ENCODE assay signal across 17 cellular contexts in the genomic region with DNA sequence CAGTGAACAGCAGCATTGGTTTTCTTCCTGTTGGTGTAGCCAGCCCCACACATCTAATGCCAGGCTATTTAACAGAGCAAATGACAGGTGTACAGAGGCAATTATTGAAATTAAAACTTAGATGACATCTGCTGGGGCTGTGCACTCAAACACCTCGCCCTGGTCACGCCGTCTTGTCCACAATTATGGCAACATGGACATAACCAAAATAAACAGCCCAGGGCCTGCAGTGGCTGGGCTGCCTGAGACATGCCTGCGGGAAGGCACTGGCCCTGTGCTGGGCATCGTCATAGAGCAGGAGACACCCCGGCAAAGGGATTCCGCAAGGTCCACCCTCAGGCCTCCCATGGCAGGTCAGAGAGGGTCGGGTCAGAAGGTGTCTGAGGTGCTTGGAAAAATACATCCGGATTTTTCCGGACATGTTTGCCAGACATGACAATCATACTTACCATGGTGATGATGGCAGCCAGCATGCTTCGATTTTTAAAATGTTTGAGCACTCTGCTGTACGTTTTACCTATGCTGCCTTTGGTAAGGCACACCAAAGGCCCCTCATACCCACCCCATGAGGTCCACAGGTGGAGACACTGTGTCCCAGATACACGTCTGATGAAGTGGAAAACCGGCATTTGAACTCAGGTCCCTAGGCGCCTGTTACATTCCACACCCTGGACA. TPM values are rescaled to one million over a fixed set of nuclear protein-coding genes. Genes with fewer than 3 reads are reported as not detected.
"Had no signal": no experiment of that assay in that cellular context is flagged by ENCODE, and none has a peak within 500 bp of the region (broad histone marks: within the 10 kb centered on the region; RNA-seq: fewer than 3 reads in every experiment).

No MANE protein-coding gene starts in this region.

- H3K27me3 Mint-ChIP-seq: memory B cell had no signal

- DNase-seq: colonic mucosa; dermis blood vessel endothelial cell; esophagus squamous epithelium; foreskin fibroblast; immature natural killer cell; lower lobe of right lung; naive thymus-derived CD8-positive, alpha-beta T cell; stimulated activated CD4-positive, alpha-beta T cell treated with anti-CD3 and anti-CD28 coated beads, Interleukin-4, amount 100 ng/mL, for 1 hour; stimulated activated CD8-positive, alpha-beta memory T cell treated with anti-CD3 and anti-CD28 coated beads, Interleukin-4, amount 100 ng/mL, for 48 hours; stimulated activated naive CD8-positive, alpha-beta T cell treated with anti-CD3 and anti-CD28 coated beads, Interleukin-15, Interleukin-2, amounts not matched to agents 100 U/mL and 50 U/mL, for 24 hours had no signal

- H3K36me3 ChIP-seq: colonic mucosa, esophagus squamous epithelium, left lung, lower lobe of right lung, suprapubic skin, tibial artery had no signal

- H3K36me3 Mint-ChIP-seq: immature natural killer cell; memory B cell; naive thymus-derived CD8-positive, alpha-beta T cell; stimulated activated effector memory CD8-positive, alpha-beta T cell treated with anti-CD3 and anti-CD28 coated beads, Interleukin-12 subunit alpha, Interleukin-12 subunit beta, amount 100 ng/mL, for 72 hours had no signal

- H3K4me2 ChIP-seq: smooth muscle cell had no signal

- H3K4me3 Mint-ChIP-seq: immature natural killer cell; memory B cell; naive thymus-derived CD8-positive, alpha-beta T cell; stimulated activated effector memory CD8-positive, alpha-beta T cell treated with anti-CD3 and anti-CD28 coated beads, Interleukin-12 subunit alpha, Interleukin-12 subunit beta, amount 100 ng/mL, for 72 hours had no signal

- H3K27ac ChIP-seq: colonic mucosa, esophagus squamous epithelium, gastroesophageal sphincter, left lung, lower lobe of right lung, suprapubic skin, tibial artery had no signal

- H3K4me1 Mint-ChIP-seq: memory B cell; stimulated activated effector memory CD8-positive, alpha-beta T cell treated with anti-CD3 and anti-CD28 coated beads, Interleukin-12 subunit alpha, Interleukin-12 subunit beta, amount 100 ng/mL, for 72 hours had no signal

- H3K27me3 ChIP-seq: colonic mucosa, esophagus squamous epithelium, gastroesophageal sphincter, left lung, suprapubic skin, tibial artery had no signal

- H3K4me3 ChIP-seq: colonic mucosa, esophagus squamous epithelium, gastroesophageal sphincter, left lung, lower lobe of right lung, smooth muscle cell, suprapubic skin, tibial artery had no signal

- H3K4me1 ChIP-seq: colonic mucosa, lower lobe of right lung, suprapubic skin, tibial artery had no signal

- ATAC-seq: gastroesophageal sphincter; left lung; lower lobe of right lung; naive thymus-derived CD8-positive, alpha-beta T cell; stimulated activated effector memory CD8-positive, alpha-beta T cell treated with anti-CD3 and anti-CD28 coated beads, Interleukin-12 subunit alpha, Interleukin-12 subunit beta, amount 100 ng/mL, for 72 hours; stimulated activated naive CD8-positive, alpha-beta T cell treated with anti-CD3 and anti-CD28 coated beads, Interleukin-15, Interleukin-2, amounts not matched to agents 100 U/mL and 50 U/mL, for 24 hours had no signal

- H3K27ac Mint-ChIP-seq: immature natural killer cell; memory B cell; naive thymus-derived CD8-positive, alpha-beta T cell; stimulated activated effector memory CD8-positive, alpha-beta T cell treated with anti-CD3 and anti-CD28 coated beads, Interleukin-12 subunit alpha, Interleukin-12 subunit beta, amount 100 ng/mL, for 72 hours had no signal

- H3K9me3 Mint-ChIP-seq: immature natural killer cell; memory B cell; naive thymus-derived CD8-positive, alpha-beta T cell; stimulated activated effector memory CD8-positive, alpha-beta T cell treated with anti-CD3 and anti-CD28 coated beads, Interleukin-12 subunit alpha, Interleukin-12 subunit beta, amount 100 ng/mL, for 72 hours had no signal

- H3K9me3 ChIP-seq: colonic mucosa, esophagus squamous epithelium, gastroesophageal sphincter, left lung, lower lobe of right lung, suprapubic skin, tibial artery had no signal

RNA-seq across cellular contexts. Expression of a gene that starts 47.8 kb away (rescaled TPM):
- total RNA-seq: naive thymus-derived CD8-positive, alpha-beta T cell had no signal
